In the genomic region with DNA sequence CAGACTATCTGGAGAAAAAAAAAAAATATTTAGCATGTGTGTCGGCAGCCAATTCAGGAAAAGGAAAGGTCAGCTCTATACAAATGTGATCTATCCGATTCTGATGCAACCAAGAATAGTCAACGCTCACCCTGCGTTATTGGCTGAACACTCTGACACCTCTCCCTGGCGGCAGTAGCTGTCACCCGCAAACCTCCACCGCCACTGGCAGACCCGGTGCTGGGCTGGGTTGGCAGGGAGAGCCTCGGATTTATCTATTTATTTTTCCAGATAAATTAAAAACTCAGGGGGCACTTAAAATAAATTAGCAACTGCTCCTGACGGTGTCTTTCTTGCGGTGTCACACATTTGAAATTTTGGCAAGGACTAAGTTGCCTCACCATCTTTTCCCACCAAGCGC, we compare ENCODE assay signal across 19 cellular contexts.
DNase-seq lines count a peak whose midpoint lies in the region; ATAC-seq and TF ChIP-seq lines count a peak whose summit lies in the region.
"Had no signal": no experiment of that assay in that cellular context is flagged by ENCODE, and none has a peak within 500 bp of the region (broad histone marks: within the 10 kb centered on the region; RNA-seq: fewer than 3 reads in every experiment).

No MANE protein-coding gene starts in this region.

- no peak for ATAC-seq in GM21529 (IDR thresholded peaks at IDR 0.05; ENCODE audit: unreplicated experiment)
- no peak for ATAC-seq in left cardiac atrium
- no peak for ATAC-seq in upper lobe of right lung
- ATAC-seq: GM12878 had no signal

- H3K4me3 ChIP-seq in SK-N-MC (no peak overlapping the region), esophagus muscularis mucosa (no peak overlapping the region), neuronal stem cell (ENCODE audit: low read length in 2 of 2) (no peak overlapping the region), upper lobe of right lung (no peak overlapping the region)
- H3K4me3 ChIP-seq: BLaER1 treated with 17β-estradiol and CSF1 and Interleukin-3, amounts not matched to agents 10 nM and 100 nM; GM12878 had no signal

- H3K36me3 ChIP-seq in SK-N-MC (ENCODE audit: insufficient read depth, low read length) (no peaks in the 10 kb centered on the region), esophagus muscularis mucosa (no peaks in the 10 kb centered on the region), neuronal stem cell (replicated peaks in 1 of 2; ENCODE audit: control insufficient read depth in 2 of 2, insufficient read depth in 2 of 2, low read length in 2 of 2) (no peaks in the 10 kb centered on the region), upper lobe of right lung (no peaks in the 10 kb centered on the region)
- H3K36me3 ChIP-seq: BE2C; BLaER1 treated with 17β-estradiol and CSF1 and Interleukin-3, amounts not matched to agents 10 nM and 100 nM had no signal

- no peak overlapping the region for H2AK5ac ChIP-seq in neuronal stem cell (ENCODE audit: low read depth, low read length)

- peak overlapping the region; percentile 15 for H3K18ac ChIP-seq in neuronal stem cell (ENCODE audit: low read length)

- H4K8ac ChIP-seq in neuronal stem cell (ENCODE audit: low read depth, low read length): no peak overlapping the region

- no peak overlapping the region for H2BK5ac ChIP-seq in neuronal stem cell (ENCODE audit: low read length)

- no peak overlapping the region for H3K4me2 ChIP-seq in neuronal stem cell (ENCODE audit: insufficient read depth, low read length, poor library complexity, severe bottlenecking)
- H3K4me2 ChIP-seq: BLaER1 treated with 17β-estradiol and CSF1 and Interleukin-3, amounts not matched to agents 10 nM and 100 nM had no signal

- peak overlapping the region; percentile 100 for H3K27ac ChIP-seq in SK-N-MC
- no peak overlapping the region for H3K27ac ChIP-seq in esophagus muscularis mucosa (replicated peaks in 1 of 4)
- no peak overlapping the region for H3K27ac ChIP-seq in neuronal stem cell (replicated peaks; ENCODE audit: low read length)
- H3K27ac ChIP-seq in upper lobe of right lung: no peak overlapping the region
- H3K27ac ChIP-seq: BLaER1 treated with 17β-estradiol and CSF1 and Interleukin-3, amounts not matched to agents 10 nM and 100 nM had no signal

- H3K4ac ChIP-seq in neuronal stem cell (ENCODE audit: low read length): no peak overlapping the region

- H3K9ac ChIP-seq in SK-N-MC (ENCODE audit: insufficient read length): no peak overlapping the region
- H3K9ac ChIP-seq in neuronal stem cell (ENCODE audit: low read depth, low read length, poor library complexity): no peak overlapping the region
- H3K9ac ChIP-seq: BLaER1 treated with 17β-estradiol and CSF1 and Interleukin-3, amounts not matched to agents 10 nM and 100 nM had no signal

- no peak for TF ChIP-seq EP300 in esophagus muscularis mucosa (IDR thresholded peaks at IDR 0.05)

- DNase-seq in Ammon's horn (ENCODE audit: low spot score): peak; percentile 9
- no peak for DNase-seq in SK-N-MC (ENCODE audit: low read depth, low spot score)
- DNase-seq in esophagus muscularis mucosa (ENCODE audit: extremely low spot score): peak; percentile 77
- DNase-seq in neuronal stem cell (ENCODE audit: low spot score): no peak
- DNase-seq in left cardiac atrium: no peak
- DNase-seq in upper lobe of right lung: no peak
- DNase-seq: BE2C; CD4-positive, alpha-beta T cell; CD8-positive, alpha-beta memory T cell; DMS 273 treated with DMSO at 0.1 percent for 48 hours; DMS79; EL; GDM1; GOT3; H7; HCEC 1CT had no signal

- H3K27me3 ChIP-seq in esophagus muscularis mucosa (peaks cover 0 to 7% (median 0%) of the 10 kb centered on the region in 4 donors), neuronal stem cell (ENCODE audit: control insufficient read depth in 3 of 3, insufficient read depth in 3 of 3, low read depth in 1 of 3, low read length in 3 of 3) (no peaks in the 10 kb centered on the region), upper lobe of right lung (peaks cover 9% of the 10 kb centered on the region)
- H3K27me3 ChIP-seq: BLaER1 treated with 17β-estradiol and CSF1 and Interleukin-3, amounts not matched to agents 10 nM and 100 nM had no signal

- no peak for TF ChIP-seq POLR2A in esophagus muscularis mucosa (IDR thresholded peaks at IDR 0.05; ENCODE audit: low read depth)

- H3K4me1 ChIP-seq in esophagus muscularis mucosa (no peaks in the 10 kb centered on the region), neuronal stem cell (ENCODE audit: control insufficient read depth in 2 of 2, insufficient read depth in 1 of 2, low read depth in 1 of 2, low read length in 2 of 2) (no peaks in the 10 kb centered on the region), upper lobe of right lung (no peaks in the 10 kb centered on the region)
- H3K4me1 ChIP-seq: BE2C; BLaER1 treated with 17β-estradiol and CSF1 and Interleukin-3, amounts not matched to agents 10 nM and 100 nM had no signal

- H3K14ac ChIP-seq in neuronal stem cell (ENCODE audit: low read length): no peak overlapping the region

- no peak overlapping the region for H4K91ac ChIP-seq in neuronal stem cell (ENCODE audit: low read depth, low read length, poor library complexity)

- 65% methylated on average over 12 of the region's 12 CpGs for WGBS in esophagus muscularis mucosa
- WGBS in neuronal stem cell (ENCODE audit: extremely low coverage in 2 of 2, insufficient read length in 2 of 2, insufficient replicate concordance in 1 of 2), 2 donors: no CpG with 5 or more reads among the region's 12 CpGs

- TF ChIP-seq CTCF in esophagus muscularis mucosa (IDR thresholded peaks at IDR 0.05) (no peak), upper lobe of right lung (IDR thresholded peaks at IDR 0.05) (no peak)

- no peak overlapping the region for H2BK120ac ChIP-seq in neuronal stem cell (ENCODE audit: low read depth, low read length)

- no peak overlapping the region for H2BK12ac ChIP-seq in neuronal stem cell (ENCODE audit: low read length)

- H2AFZ ChIP-seq in neuronal stem cell (ENCODE audit: low read length): no peak overlapping the region

- no peak overlapping the region for H2BK15ac ChIP-seq in neuronal stem cell (ENCODE audit: low read length)

- H3K79me1 ChIP-seq in neuronal stem cell (ENCODE audit: low read depth, low read length): no peaks in the 10 kb centered on the region

- intact Hi-C loops in esophagus muscularis mucosa (cut with DNase I): no loop called here
- intact Hi-C loops in left cardiac atrium (cut with DNase I): no loop called here
- intact Hi-C loops in upper lobe of right lung (cut with DNase I): no loop called here

- no peaks in the 10 kb centered on the region for H3K9me3 ChIP-seq in SK-N-MC (ENCODE audit: low read depth, low read length)
- H3K9me3 ChIP-seq in esophagus muscularis mucosa: no peaks in the 10 kb centered on the region
- no peaks in the 10 kb centered on the region for H3K9me3 ChIP-seq in neuronal stem cell (replicated peaks in 1 of 2; ENCODE audit: control insufficient read depth in 2 of 2, insufficient read depth in 1 of 2, low read depth in 1 of 2, low read length in 2 of 2)
- no peaks in the 10 kb centered on the region for H3K9me3 ChIP-seq in upper lobe of right lung
- H3K9me3 ChIP-seq: BE2C; BLaER1 treated with 17β-estradiol and CSF1 and Interleukin-3, amounts not matched to agents 10 nM and 100 nM had no signal

- no peak overlapping the region for H3K23ac ChIP-seq in neuronal stem cell (ENCODE audit: low read depth, low read length, poor library complexity)

Comparison
In these comparisons a context has a peak if more than half of its experiments do, and no peak if none do; other contexts are left out.
1. DNase-seq: peak in Ammon's horn (single experiment) and esophagus muscularis mucosa (single experiment); none in SK-N-MC (single experiment), neuronal stem cell (single experiment), left cardiac atrium (single experiment) and upper lobe of right lung (single experiment).